In the genomic region with DNA sequence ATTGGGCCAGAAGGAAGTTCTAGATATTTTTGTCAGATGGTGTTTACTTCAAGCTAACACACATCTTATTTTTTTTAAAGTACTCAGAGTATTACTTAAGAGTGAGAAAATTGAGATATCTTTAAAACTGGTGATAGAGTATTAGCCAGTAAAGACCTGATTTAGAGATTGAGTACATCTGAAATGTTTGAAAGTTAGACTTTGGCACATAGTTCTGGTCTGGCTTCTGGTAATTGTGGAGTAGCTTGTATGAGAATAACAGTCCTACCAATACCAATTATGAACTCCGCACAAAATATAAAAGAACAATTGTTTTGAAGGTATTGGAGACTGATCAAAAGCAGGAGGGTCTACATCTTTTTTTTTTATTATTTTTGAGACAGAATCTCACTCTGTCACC, we compare ENCODE assay signal across 11 cellular contexts. TPM values are rescaled to one million over a fixed set of nuclear protein-coding genes. Genes with fewer than 3 reads are reported as not detected.
DNase-seq lines count a peak whose midpoint lies in the region; ATAC-seq and TF ChIP-seq lines count a peak whose summit lies in the region.
"Had no signal": no experiment of that assay in that cellular context is flagged by ENCODE, and none has a peak within 500 bp of the region (broad histone marks: within the 10 kb centered on the region; RNA-seq: fewer than 3 reads in every experiment).

No MANE protein-coding gene starts in this region.

- ATAC-seq in Right ventricle myocardium inferior: no peak
- ATAC-seq in activated CD8-positive, alpha-beta T cell treated with anti-CD3 and anti-CD28 coated beads, Interleukin-2, amount 10 ng/mL, durations not matched to agents 7 days and 5 days: no peak
- ATAC-seq in lower lobe of right lung: no peak

- H3K9me3 ChIP-seq in cardiac muscle cell (ENCODE audit: low read depth) (no peaks in the 10 kb centered on the region), lower lobe of right lung (no peaks in the 10 kb centered on the region), subcutaneous abdominal adipose tissue (ENCODE audit: control insufficient read depth in 5 of 5, low read length in 5 of 5) (peaks cover 0 to under 1% (median 0%) of the 10 kb centered on the region in 5 donors)

- H3K27ac Mint-ChIP-seq in activated CD8-positive, alpha-beta T cell treated with anti-CD3 and anti-CD28 coated beads, Interleukin-2, amount 10 ng/mL, durations not matched to agents 7 days and 5 days: peak overlapping the region; percentile 70

- H3K4me1 ChIP-seq in cardiac muscle cell (ENCODE audit: low read depth) (peaks cover 7% of the 10 kb centered on the region), lower lobe of right lung (peaks cover 22% of the 10 kb centered on the region), subcutaneous abdominal adipose tissue (ENCODE audit: control insufficient read depth in 5 of 5, insufficient read depth in 5 of 5, low read length in 5 of 5) (peaks cover 0 to 25% (median 18%) of the 10 kb centered on the region in 5 donors)

- no peaks in the 10 kb centered on the region for H3K27me3 ChIP-seq in cardiac muscle cell
- H3K27me3 ChIP-seq in lower lobe of right lung (ENCODE audit: low read depth): no peaks in the 10 kb centered on the region
- H3K27me3 ChIP-seq in subcutaneous abdominal adipose tissue (ENCODE audit: control insufficient read depth in 5 of 5, insufficient read depth in 4 of 5, low read length in 5 of 5): no peaks in the 10 kb centered on the region

- H3K4me1 Mint-ChIP-seq in activated CD8-positive, alpha-beta T cell treated with anti-CD3 and anti-CD28 coated beads, Interleukin-2, amount 10 ng/mL, durations not matched to agents 7 days and 5 days (ENCODE audit: low read depth): peaks cover 19% of the 10 kb centered on the region

- DNase-seq in cardiac muscle cell (ENCODE audit: low read depth in 1 of 2, low spot score in 1 of 2) (no peak), Right ventricle myocardium inferior (ENCODE audit: missing footprints) (no peak), lower lobe of right lung (no peak), AG08395 (ENCODE audit: low spot score) (no peak), NCI-H1417 (lab: John Stamatoyannopoulos, UW) (no peak), NCI-H2171 treated with DMSO at 0.1 percent for 48 hours (lab: John Stamatoyannopoulos, UW) (no peak)
- DNase-seq in activated CD8-positive, alpha-beta T cell treated with anti-CD3 and anti-CD28 coated beads, Interleukin-2, amount 10 ng/mL, durations not matched to agents 7 days and 5 days: no peak
- DNase-seq: cortex of kidney, NCI-H2029, NCI-H526 treated with DMSO at 0.1 percent for 48 hours had no signal

- H3K36me3 Mint-ChIP-seq in activated CD8-positive, alpha-beta T cell treated with anti-CD3 and anti-CD28 coated beads, Interleukin-2, amount 10 ng/mL, durations not matched to agents 7 days and 5 days (ENCODE audit: low read depth): peaks cover 17% of the 10 kb centered on the region

- no peak overlapping the region for H3K9ac ChIP-seq in subcutaneous abdominal adipose tissue (ENCODE audit: low read length in 5 of 5)

- CTCF ChIA-PET in activated CD8-positive, alpha-beta T cell treated with anti-CD3 and anti-CD28 coated beads, Interleukin-2, amount 10 ng/mL, durations not matched to agents 7 days and 5 days (lab: Charles Lee): interaction anchor here (1.0 to 2.4 kb wide), 5 partner anchors 10 to 81 kb away, joined by 3 to 11 read pairs (median 4); no protein-coding TSS in a partner anchor

- no peaks in the 10 kb centered on the region for H3K27me3 Mint-ChIP-seq in activated CD8-positive, alpha-beta T cell treated with anti-CD3 and anti-CD28 coated beads, Interleukin-2, amount 10 ng/mL, durations not matched to agents 7 days and 5 days (ENCODE audit: low read depth)

- TF ChIP-seq CTCF in cardiac muscle cell (IDR thresholded peaks at IDR 0.05; ENCODE audit: low read depth, low read length) (no peak), lower lobe of right lung (IDR thresholded peaks at IDR 0.05) (no peak)

- peaks cover 7% of the 10 kb centered on the region for H3K9me3 Mint-ChIP-seq in activated CD8-positive, alpha-beta T cell treated with anti-CD3 and anti-CD28 coated beads, Interleukin-2, amount 10 ng/mL, durations not matched to agents 7 days and 5 days (ENCODE audit: insufficient read depth)

- POLR2A ChIA-PET in activated CD8-positive, alpha-beta T cell treated with anti-CD3 and anti-CD28 coated beads, Interleukin-2, amount 10 ng/mL, durations not matched to agents 7 days and 5 days (lab: Charles Lee): no interaction called here

- H3K4me3 ChIP-seq in cardiac muscle cell (no peak overlapping the region), lower lobe of right lung (no peak overlapping the region), subcutaneous abdominal adipose tissue (ENCODE audit: low read depth in 1 of 5, low read length in 5 of 5) (no peak overlapping the region)

- H3K27ac ChIP-seq in cardiac muscle cell (peak overlapping the region; percentile 60), lower lobe of right lung (peak overlapping the region; percentile 34), subcutaneous abdominal adipose tissue (ENCODE audit: low read depth, low read length) (peak overlapping the region; percentile 22)

- intact Hi-C loops in Right ventricle myocardium inferior (cut with DNase I) (no loop called here), lower lobe of right lung (cut with DNase I) (no loop called here)

- H3K4me3 Mint-ChIP-seq in activated CD8-positive, alpha-beta T cell treated with anti-CD3 and anti-CD28 coated beads, Interleukin-2, amount 10 ng/mL, durations not matched to agents 7 days and 5 days: no peak overlapping the region

- no peaks in the 10 kb centered on the region for H3K36me3 ChIP-seq in cardiac muscle cell
- no peaks in the 10 kb centered on the region for H3K36me3 ChIP-seq in lower lobe of right lung
- peaks cover 0 to 3% (median 0%) of the 10 kb centered on the region in 5 donors for H3K36me3 ChIP-seq in subcutaneous abdominal adipose tissue (ENCODE audit: control insufficient read depth in 5 of 5, insufficient read depth in 5 of 5, low read length in 5 of 5)

RNA-seq across cellular contexts. Expression of a gene that starts 44.5 kb away (rescaled TPM):
- total RNA-seq in cardiac muscle cell (3.2 and 8.6 TPM in 2 replicates), Right ventricle myocardium inferior (8.9 TPM), lower lobe of right lung (108 TPM)
- 9.2 and 15.1 TPM in 2 replicates for polyA plus RNA-seq in cardiac muscle cell
- total RNA-seq in activated CD8-positive, alpha-beta T cell treated with anti-CD3 and anti-CD28 coated beads, Interleukin-2, amount 10 ng/mL, durations not matched to agents 7 days and 5 days: 10 to 100 TPM; 67.8 to 73.0 TPM

RNA-seq across cellular contexts. Expression of a gene that starts 55.3 kb away (rescaled TPM):
- total RNA-seq in cardiac muscle cell: 6.4 and 8.5 TPM in 2 replicates
- 11.1 and 15.3 TPM in 2 replicates for polyA plus RNA-seq in cardiac muscle cell
- 5.5 TPM for total RNA-seq in Right ventricle myocardium inferior
- 1 to 10 TPM; 5.7 to 7.3 TPM for total RNA-seq in activated CD8-positive, alpha-beta T cell treated with anti-CD3 and anti-CD28 coated beads, Interleukin-2, amount 10 ng/mL, durations not matched to agents 7 days and 5 days
- total RNA-seq in lower lobe of right lung: 15.2 TPM
